Comparison of ENCODE assay signal across 8 cellular contexts in genomic region chr12:132488127-132489077, GRCh38. TPM values are rescaled to one million over a fixed set of nuclear protein-coding genes. Genes with fewer than 3 reads are reported as not detected.
DNase-seq lines count a peak whose midpoint lies in the region; ATAC-seq, FAIRE-seq and TF ChIP-seq lines count a peak whose summit lies in the region.

No MANE protein-coding gene starts in this region.

- no peak overlapping the region for H2BK20ac ChIP-seq in H1 (ENCODE audit: low read length)

- H4K5ac ChIP-seq in H1 (ENCODE audit: insufficient read length, low read depth, low read length) = no peak overlapping the region

- ATAC-seq in psoas muscle = no peak
- no peak for ATAC-seq in GM19452 (IDR thresholded peaks at IDR 0.05; ENCODE audit: unreplicated experiment)
- ATAC-seq in HG02973 (IDR thresholded peaks at IDR 0.05; ENCODE audit: unreplicated experiment) = no peak

- peaks cover 28% of the 10 kb centered on the region for H3K4me1 ChIP-seq in OCI-LY7 (ENCODE audit: insufficient read depth, low read length, poor library complexity, severe bottlenecking)
- H3K4me1 ChIP-seq in H1 (replicated peaks in 1 of 4; ENCODE audit: control insufficient read depth in 3 of 4, insufficient read depth in 4 of 4, low read length in 3 of 4) = peaks cover 0 to 14% (median 1%) of the 10 kb centered on the region in 4 experiments; a peak in 3 of 7 replicates
- peaks cover 25% of the 10 kb centered on the region for H3K4me1 ChIP-seq in psoas muscle

- BruUV-seq in OCI-LY7 (replicated peaks; lab: Mats Ljungman, UMichigan) = no TSS peak

- H3K9me2 ChIP-seq in OCI-LY7 (ENCODE audit: insufficient read depth, low read length) = no peaks in the 10 kb centered on the region

- H3K79me1 ChIP-seq in H1 (ENCODE audit: low read depth, low read length) = peaks cover 8% of the 10 kb centered on the region; the same call in 1 of the 2 replicates

- H2AFZ ChIP-seq in OCI-LY7 (ENCODE audit: low read length) (peak overlapping the region; percentile 86; the same call in 1 of the 2 replicates), H1 (ENCODE audit: low read length) (no peak overlapping the region)

- 63% methylated on average over 23 of the region's 23 CpGs; no CpG with 5 or more reads in 1 of the 2 experiments for WGBS in H1 (ENCODE audit: extremely low coverage in 1 of 2, insufficient coverage in 1 of 2, insufficient read length in 1 of 2, insufficient replicate concordance in 2 of 2, low coverage in 1 of 2, low lambda C conversion rate in 2 of 2, missing lambda C conversion rate in 1 of 2), 2 experiments
- 46 to 52% (median 48%) methylated on average over 23 of the region's 23 CpGs for WGBS in psoas muscle, 3 donors

- H3K27me3 ChIP-seq in H1 (replicated peaks in 1 of 4; ENCODE audit: control insufficient read depth in 3 of 4, extremely low read depth in 1 of 4, insufficient read depth in 3 of 4, low read length in 3 of 4) (peaks cover 24 to 73% (median 56%) of the 10 kb centered on the region in 4 experiments), psoas muscle (ENCODE audit: insufficient read depth in 3 of 3, low read length in 2 of 3) (no peaks in the 10 kb centered on the region)

- CTCF ChIA-PET in OCI-LY7 (lab: Charles Lee; ENCODE audit: unreplicated experiment) (no interaction called here), H1 (lab: Charles Lee; ENCODE audit: partially characterized antibody) (interaction anchor here (0.8 to 2.5 kb wide), 2 partner anchors 12 to 28 kb away, joined by 3 to 11 read pairs; no protein-coding TSS in a partner anchor)

- no peaks in the 10 kb centered on the region for H3K79me2 ChIP-seq in OCI-LY7 (ENCODE audit: insufficient read depth, low read depth, low read length)
- peaks cover 0 to 25% of the 10 kb centered on the region in 2 experiments; a peak in 3 of 4 replicates for H3K79me2 ChIP-seq in H1 (ENCODE audit: control insufficient read depth in 1 of 2, insufficient read depth in 2 of 2, low read length in 2 of 2)

- H3K4me3 ChIP-seq in OCI-LY7 (ENCODE audit: low read depth, low read length, poor library complexity, severe bottlenecking) (peak overlapping the region; percentile 78), H1 (ENCODE audit: extremely low read depth in 1 of 4, insufficient read depth in 2 of 4, low read depth in 3 of 4, low read length in 4 of 4) (peak overlapping the region in 3 of 4 experiments; percentile 26 to 80 (median 40); a peak in 4 of 8 replicates), psoas muscle (peak overlapping the region; percentile 78)

- 0 out of 2 replicates have a peak overlapping the region, but pooled peaks have one; percentile 13 for H2AK5ac ChIP-seq in H1 (ENCODE audit: low read depth, low read length)

- H3K9ac ChIP-seq in H1 (replicated peaks in 1 of 4; ENCODE audit: extremely low read depth in 1 of 4, low read depth in 3 of 4, low read length in 3 of 4) = no peak overlapping the region

- H3K23ac ChIP-seq in H1 (ENCODE audit: insufficient read length) = no peak overlapping the region

- H3K9me3 ChIP-seq in OCI-LY7 (ENCODE audit: low read length) (no peaks in the 10 kb centered on the region), H1 (ENCODE audit: insufficient read depth in 2 of 2, low read depth in 1 of 2, low read length in 1 of 2) (no peaks in the 10 kb centered on the region), psoas muscle (no peaks in the 10 kb centered on the region)

- TF ChIP-seq EP300 in H1 (IDR thresholded peaks at IDR 0.05; ENCODE audit: borderline replicate concordance in 1 of 2, low read depth in 2 of 2, low read length in 2 of 2) = no peak

- H3K4ac ChIP-seq in H1 (replicated peaks; ENCODE audit: insufficient read length, low read depth, low read length) = no peak overlapping the region

- H2BK120ac ChIP-seq in H1 (replicated peaks; ENCODE audit: low read depth, low read length) = no peak overlapping the region

- POLR2A ChIA-PET in OCI-LY7 (lab: Charles Lee) = no interaction called here
- POLR2A ChIA-PET in H1 (lab: Charles Lee; ENCODE audit: partially characterized antibody) = no interaction called here

- FAIRE-seq in GM12891 (lab: Jason Lieb, UNC) (peak; percentile 31), H1 (lab: Jason Lieb, UNC) (no peak)

- intact Hi-C loops in OCI-LY7 (cut with micrococcal nuclease; ENCODE audit: unreplicated experiment) (loop anchor here (2.0 kb wide), 1 partner anchor 44 kb away; no protein-coding TSS in a partner anchor), psoas muscle (cut with DNase I) (no loop called here)

- peak overlapping the region; percentile 99 for H3K4me2 ChIP-seq in OCI-LY7 (ENCODE audit: low read length)
- H3K4me2 ChIP-seq in H1 (ENCODE audit: insufficient read depth in 1 of 2, low read depth in 2 of 2, low read length in 2 of 2) = peak overlapping the region; percentile 50 to 69

- H4K91ac ChIP-seq in H1 (replicated peaks; ENCODE audit: insufficient read length, low read length) = no peak overlapping the region

- TF ChIP-seq RAD21 in H1 (IDR thresholded peaks at IDR 0.05 in 1 of 2, conservative IDR thresholded peaks at IDR 0.05 in 1 of 2; ENCODE audit: low read depth in 2 of 2, low read length in 2 of 2) = no peak

- peaks cover 10% of the 10 kb centered on the region; the same call in 1 of the 2 replicates for H3K23me2 ChIP-seq in H1 (ENCODE audit: low read depth, low read length)

- H3K27ac ChIP-seq in OCI-LY7 (ENCODE audit: low read depth, low read length, poor library complexity, severe bottlenecking) = no peak overlapping the region
- H3K27ac ChIP-seq in H1 (ENCODE audit: low read depth, low read length) = no peak overlapping the region
- H3K27ac ChIP-seq in psoas muscle = peak overlapping the region; percentile 23

- no peaks in the 10 kb centered on the region for H3K36me3 ChIP-seq in OCI-LY7 (ENCODE audit: insufficient read depth, low read length)
- H3K36me3 ChIP-seq in H1 (ENCODE audit: control insufficient read depth in 2 of 4, insufficient read depth in 4 of 4, low read length in 3 of 4) = no peaks in the 10 kb centered on the region
- no peaks in the 10 kb centered on the region for H3K36me3 ChIP-seq in psoas muscle (ENCODE audit: insufficient read depth in 1 of 2, low read depth in 1 of 2)

- no peak overlapping the region for H3K14ac ChIP-seq in H1 (ENCODE audit: insufficient read length)

- H3K18ac ChIP-seq in H1 (ENCODE audit: extremely low read depth, low read length) = no peak overlapping the region; the same call in 1 of the 2 replicates

- TF ChIP-seq CTCF in OCI-LY7 (conservative IDR thresholded peaks at IDR 0.05; ENCODE audit: low read length) (no peak), H1 (IDR thresholded peaks at IDR 0.05; ENCODE audit: control extremely low read depth in 1 of 3, insufficient read depth in 1 of 3, low read depth in 1 of 3, low read length in 3 of 3) (no peak), psoas muscle (IDR thresholded peaks at IDR 0.05) (no peak)

- no peak overlapping the region for H2BK12ac ChIP-seq in H1 (ENCODE audit: low read depth, low read length)

- H4K20me1 ChIP-seq in OCI-LY7 (ENCODE audit: insufficient read depth, low read length) (peaks cover 10% of the 10 kb centered on the region; the same call in 1 of the 2 replicates), H1 (replicated peaks in 1 of 2; ENCODE audit: control insufficient read depth in 1 of 2, insufficient read depth in 2 of 2, low read length in 2 of 2) (peaks cover 25 to 26% of the 10 kb centered on the region in 2 experiments)

- H4K8ac ChIP-seq in H1 (ENCODE audit: extremely low read depth, insufficient read depth, low read length) = no peak overlapping the region; the same call in 1 of the 2 replicates

- no peak overlapping the region for H2BK5ac ChIP-seq in H1 (ENCODE audit: low read depth, low read length)

- no peak overlapping the region for H2BK15ac ChIP-seq in H1 (ENCODE audit: low read length)

- no peak for DNase-seq in GM12891 (ENCODE audit: insufficient read length, low spot score)
- DNase-seq in OCI-LY7 (ENCODE audit: low spot score) = peak; percentile 31
- DNase-seq in H1 (ENCODE audit: low read depth in 1 of 2, low spot score in 2 of 2) = no peak
- peak; percentile 11 to 57 for DNase-seq in psoas muscle
- DNase-seq in cerebellar cortex (ENCODE audit: low spot score) = no peak
- DNase-seq in hippocampal formation (lab: John Stamatoyannopoulos, UW) = no peak

- no peak overlapping the region for H3K56ac ChIP-seq in H1 (replicated peaks; ENCODE audit: insufficient read length, low read depth, low read length)

- no peak for TF ChIP-seq POLR2A in GM12891 (IDR thresholded peaks at IDR 0.05; ENCODE audit: low read depth, low read length)
- no peak for TF ChIP-seq POLR2A in H1 (IDR thresholded peaks at IDR 0.05; ENCODE audit: control extremely low read depth in 1 of 2, low read depth in 2 of 2, low read length in 2 of 2)

TF ChIP-seq in GM12891, 5 proteins besides CTCF, POLR2A, EP300 and RAD21:
- TF ChIP-seq PAX5 (IDR thresholded peaks at IDR 0.05; ENCODE audit: insufficient read depth, low read length, severe bottlenecking) (no peak), POLR2AphosphoS5 (IDR thresholded peaks at IDR 0.05; ENCODE audit: low read depth, low read length) (no peak)

TF ChIP-seq in H1, 55 proteins besides CTCF, POLR2A, EP300 and RAD21 (continues in another document):
- TF ChIP-seq CHD2 (IDR thresholded peaks at IDR 0.05; ENCODE audit: low read length) (no peak), PHF8 (conservative IDR thresholded peaks at IDR 0.05; ENCODE audit: low read depth, low read length) (no peak), RXRA (IDR thresholded peaks at IDR 0.05; ENCODE audit: insufficient read depth, low read depth, low read length) (no peak), NRF1 (IDR thresholded peaks at IDR 0.05; ENCODE audit: low read depth, low read length) (no peak), CBX5 (IDR thresholded peaks at IDR 0.05; ENCODE audit: low read depth, low read length) (no peak), CREB1 (IDR thresholded peaks at IDR 0.05) (no peak), HDAC2 (IDR thresholded peaks at IDR 0.05; ENCODE audit: borderline replicate concordance in 1 of 2, low read depth in 2 of 2, low read length in 2 of 2) (no peak), SRF (IDR thresholded peaks at IDR 0.05; ENCODE audit: low read depth, low read length) (no peak)

RNA-seq across cellular contexts. Expression of gene FBRSL1, which starts 1.5 kb away (rescaled TPM):
- polyA plus RNA-seq in GM12891 (2012; ENCODE audit: low read depth, missing spikeins) = 14.6 TPM
- total RNA-seq in OCI-LY7 (2014; rRNA removed; shearing (Covaris generic)) = 8.0 and 24.6 TPM in 2 replicates
- total RNA-seq in OCI-LY7 (2022) = 83.5 and 87.8 TPM in 2 replicates
- 109 and 123 TPM in 2 replicates for total RNA-seq in H1 (2021; fragmentation: NEBNext Ultra II Directional; extraction: Animal tissue kit (Norgen Biotek cat#: 25700))
- polyA plus RNA-seq in H1 (2011; rRNA removed) = 18.4 and 78.9 TPM in 2 replicates
- polyA plus RNA-seq in H1 (2011; cell fraction: cytosol; rRNA removed) = 13.8 TPM
- polyA plus RNA-seq in H1 (2011; cell fraction: nucleus; rRNA removed) = 51.7 TPM
- polyA plus RNA-seq in H1 (2012, experiment 1 of 2) = 70.6 to 100 TPM (median 74.4 TPM) in 4 replicates
- polyA plus RNA-seq in H1 (2012, experiment 2 of 2) = 111 TPM
- 79.0 TPM for polyA plus RNA-seq in H1 (2013, experiment 1 of 2)
- 73.0 TPM for polyA plus RNA-seq in H1 (2013, experiment 2 of 2)
- 1.7 and 39.3 TPM in 2 replicates for polyA minus RNA-seq in H1 (2011; rRNA and poly(A)+ RNA removed)
- 52.3 TPM for polyA minus RNA-seq in H1 (2011; cell fraction: cytosol; rRNA and poly(A)+ RNA removed)
- polyA minus RNA-seq in H1 (2011; cell fraction: nucleus; rRNA and poly(A)+ RNA removed) = 28.5 TPM
- 10 to 100 TPM; 40.1 to 54.5 (median 43.0) TPM for total RNA-seq in psoas muscle
- 10 to 100 TPM; 23.0 to 37.8 (median 32.8) TPM for polyA plus RNA-seq in psoas muscle

Comparison
In these comparisons a context has a peak if more than half of its experiments do, and no peak if none do; other contexts are left out.
1. DNase-seq: peak in OCI-LY7 (single experiment) and psoas muscle (2 of 2); none in GM12891 (single experiment), H1 (0 of 2), cerebellar cortex (single experiment) and hippocampal formation (0 of 2).
2. Peak in every context shown above with its lines, with median percentiles within 50 percentile points of each other: H3K4me3 ChIP-seq.